In the genomic region with DNA sequence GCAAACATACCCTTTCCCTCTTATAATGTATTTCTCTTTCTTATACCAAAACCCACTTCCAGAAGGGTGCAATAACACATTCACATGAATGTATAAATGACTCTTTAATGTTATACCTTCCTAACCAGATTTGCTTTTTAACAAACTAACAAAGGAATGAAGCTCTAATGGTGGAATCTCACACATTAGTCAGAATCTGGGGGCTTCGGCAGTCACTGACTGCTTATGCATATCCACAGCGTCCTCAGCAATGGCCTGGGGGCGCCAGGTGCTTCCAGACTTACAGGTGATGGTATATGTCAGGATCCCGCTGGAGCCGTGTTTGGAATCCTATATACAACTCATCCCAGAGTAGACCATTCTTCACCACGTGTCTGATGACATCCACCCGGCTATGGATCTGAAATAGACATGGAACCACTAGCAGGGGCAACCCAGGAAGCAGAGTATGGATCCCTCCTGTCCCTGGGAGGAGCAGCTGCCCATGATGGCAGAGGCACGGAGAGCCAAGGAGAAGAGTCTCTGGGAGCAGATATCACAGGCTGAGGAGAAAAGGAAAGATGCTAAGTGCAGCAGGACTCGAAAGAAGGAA, we compare ENCODE assay signal across 1 cellular context.
TF ChIP-seq lines count a peak whose summit lies in the region.

No MANE protein-coding gene starts in this region.

TF ChIP-seq in endothelial cell of umbilical vein, 7 proteins besides CTCF, POLR2A, EP300 and RAD21:
- TF ChIP-seq EZH2 (IDR thresholded peaks at IDR 0.05; ENCODE audit: borderline replicate concordance, low read depth, low read length, severe bottlenecking) (no peak), GATA2 (IDR thresholded peaks at IDR 0.05; ENCODE audit: insufficient read depth, insufficient read length, low read depth, low read length) (no peak), JUN (IDR thresholded peaks at IDR 0.05; ENCODE audit: borderline replicate concordance, insufficient read depth, insufficient read length, low read depth) (no peak), POLR2AphosphoS5 (IDR thresholded peaks at IDR 0.05; ENCODE audit: insufficient read depth, low read depth, low read length) (no peak), FOS (IDR thresholded peaks at IDR 0.05; ENCODE audit: borderline replicate concordance, insufficient read depth, low read length) (no peak), MYC (IDR thresholded peaks at IDR 0.05; ENCODE audit: low read depth, low read length) (no peak)
- TF ChIP-seq, protein P1, sequence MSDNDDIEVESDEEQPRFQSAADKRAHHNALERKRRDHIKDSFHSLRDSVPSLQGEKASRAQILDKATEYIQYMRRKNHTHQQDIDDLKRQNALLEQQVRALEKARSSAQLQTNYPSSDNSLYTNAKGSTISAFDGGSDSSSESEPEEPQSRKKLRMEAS (IDR thresholded peaks at IDR 0.05; ENCODE audit: insufficient read depth, insufficient read length): no peak
